ENCODE assay signal across 8 cellular contexts in genomic region chr17:78154903-78155811, GRCh38. TPM values are rescaled to one million over a fixed set of nuclear protein-coding genes. Genes with fewer than 3 reads are reported as not detected.
DNase-seq lines count a peak whose midpoint lies in the region; ATAC-seq and TF ChIP-seq lines count a peak whose summit lies in the region.

No MANE protein-coding gene starts in this region.

- H2AK5ac ChIP-seq in neuronal stem cell (ENCODE audit: low read depth, low read length) = no peak overlapping the region

- H4K91ac ChIP-seq in neuronal stem cell (ENCODE audit: low read depth, low read length, poor library complexity) = no peak overlapping the region

- no peak overlapping the region for H2BK15ac ChIP-seq in neuronal stem cell (ENCODE audit: low read length)

- H2BK5ac ChIP-seq in neuronal stem cell (ENCODE audit: low read length) = no peak overlapping the region

- no peak overlapping the region for H3K14ac ChIP-seq in neuronal stem cell (ENCODE audit: low read length)

- no peak overlapping the region for H2BK12ac ChIP-seq in neuronal stem cell (ENCODE audit: low read length)

- H3K4ac ChIP-seq in neuronal stem cell (ENCODE audit: low read length) = no peak overlapping the region

- H3K27me3 ChIP-seq in stomach = no peaks in the 10 kb centered on the region
- H3K27me3 ChIP-seq in neuronal stem cell (ENCODE audit: control insufficient read depth in 3 of 3, insufficient read depth in 3 of 3, low read depth in 1 of 3, low read length in 3 of 3) = no peaks in the 10 kb centered on the region

- TF ChIP-seq EP300 in stomach (IDR thresholded peaks at IDR 0.05) = no peak

- no peaks in the 10 kb centered on the region for H3K79me1 ChIP-seq in neuronal stem cell (ENCODE audit: low read depth, low read length)

- no peak overlapping the region for H3K23ac ChIP-seq in neuronal stem cell (ENCODE audit: low read depth, low read length, poor library complexity)

- peaks cover 0 to 21% (median 9%) of the 10 kb centered on the region in 4 donors for H3K4me1 ChIP-seq in stomach
- H3K4me1 ChIP-seq in neuronal stem cell (ENCODE audit: control insufficient read depth in 2 of 2, insufficient read depth in 1 of 2, low read depth in 1 of 2, low read length in 2 of 2) = peaks cover 5 to 7% of the 10 kb centered on the region in 2 donors

- H3K27ac ChIP-seq in stomach (no peak overlapping the region), neuronal stem cell (replicated peaks; ENCODE audit: low read length) (no peak overlapping the region)

- no peaks in the 10 kb centered on the region for H3K9me3 ChIP-seq in stomach
- H3K9me3 ChIP-seq in neuronal stem cell (replicated peaks in 1 of 2; ENCODE audit: control insufficient read depth in 2 of 2, insufficient read depth in 1 of 2, low read depth in 1 of 2, low read length in 2 of 2) = no peaks in the 10 kb centered on the region

- H3K4me3 ChIP-seq in stomach (no peak overlapping the region), neuronal stem cell (ENCODE audit: low read length in 2 of 2) (no peak overlapping the region)

- WGBS in stomach, 5 donors = 80 to 90% (median 84%) methylated on average over 11 of the region's 11 CpGs
- no CpG with 5 or more reads among the region's 11 CpGs for WGBS in neuronal stem cell (ENCODE audit: extremely low coverage in 2 of 2, insufficient read length in 2 of 2, insufficient replicate concordance in 1 of 2), 2 donors

- ATAC-seq in GM18520 (IDR thresholded peaks at IDR 0.05; ENCODE audit: unreplicated experiment) (peak; percentile 54), HG02571 (IDR thresholded peaks at IDR 0.05; ENCODE audit: unreplicated experiment) (peak; percentile 53)

- TF ChIP-seq CTCF in stomach (IDR thresholded peaks at IDR 0.05) = no peak

- intact Hi-C loops in stomach (cut with DNase I; ENCODE audit: low total_unique reads) = no loop called here

- no peak overlapping the region for H2AFZ ChIP-seq in neuronal stem cell (ENCODE audit: low read length)

- peak; percentile 58 for DNase-seq in NOMO-1 treated with dmso at 0.1 percent for 144 hours (lab: John Stamatoyannopoulos, UW; ENCODE audit: unreplicated experiment)
- DNase-seq in mucosa of gallbladder (ENCODE audit: low spot score) = peak; percentile 11
- DNase-seq in NCI-H2171 treated with DMSO at 0.1 percent for 48 hours (lab: John Stamatoyannopoulos, UW) = no peak
- no peak for DNase-seq in UCSD-AML1 (lab: John Stamatoyannopoulos, UW; ENCODE audit: unreplicated experiment)
- no peak for DNase-seq in stomach
- no peak for DNase-seq in neuronal stem cell (ENCODE audit: low spot score)

- H3K36me3 ChIP-seq in stomach (no peaks in the 10 kb centered on the region), neuronal stem cell (replicated peaks in 1 of 2; ENCODE audit: control insufficient read depth in 2 of 2, insufficient read depth in 2 of 2, low read length in 2 of 2) (no peaks in the 10 kb centered on the region)

- no peak overlapping the region for H3K4me2 ChIP-seq in neuronal stem cell (ENCODE audit: insufficient read depth, low read length, poor library complexity, severe bottlenecking)

- H4K8ac ChIP-seq in neuronal stem cell (ENCODE audit: low read depth, low read length) = no peak overlapping the region

- H3K9ac ChIP-seq in neuronal stem cell (ENCODE audit: low read depth, low read length, poor library complexity) = no peak overlapping the region

- no peak overlapping the region for H3K18ac ChIP-seq in neuronal stem cell (ENCODE audit: low read length)

- TF ChIP-seq POLR2A in stomach (IDR thresholded peaks at IDR 0.05) = no peak

- H2BK120ac ChIP-seq in neuronal stem cell (ENCODE audit: low read depth, low read length) = no peak overlapping the region

RNA-seq across cellular contexts. Expression of gene C17orf99, which starts 9.0 kb away (rescaled TPM):
- total RNA-seq in mucosa of gallbladder (not detected), stomach (not detected)
- polyA plus RNA-seq in stomach = under 1 TPM in 1 of 3 donors, not detected in 2; 0.08 TPM
- not detected for polyA plus RNA-seq in neuronal stem cell (2013, experiment 1 of 2)
- not detected for polyA plus RNA-seq in neuronal stem cell (2013, experiment 2 of 2)

RNA-seq across cellular contexts. Expression of gene SYNGR2, which starts 13.2 kb away (rescaled TPM):
- 142 TPM for total RNA-seq in mucosa of gallbladder
- 100 to 1,000 TPM in 1 of 5 donors, 10 to 100 TPM in 4; 28.6 to 219 (median 44.9) TPM for total RNA-seq in stomach
- 100 to 1,000 TPM in 1 of 3 donors, 10 to 100 TPM in 2; 36.0 to 151 (median 71.7) TPM for polyA plus RNA-seq in stomach
- 16.6 TPM for polyA plus RNA-seq in neuronal stem cell (2013, experiment 1 of 2)
- 16.6 TPM for polyA plus RNA-seq in neuronal stem cell (2013, experiment 2 of 2)

RNA-seq across cellular contexts. Expression of gene TMC8, which starts 24.6 kb away (rescaled TPM):
- total RNA-seq in mucosa of gallbladder (16.2 TPM), stomach (10 to 100 TPM in 2 of 5 donors, 1 to 10 TPM in 3; 4.1 to 19.8 (median 7.8) TPM)
- 1 to 10 TPM; 1.6 to 3.3 (median 2.4) TPM for polyA plus RNA-seq in stomach
- 0.08 TPM for polyA plus RNA-seq in neuronal stem cell (2013, experiment 1 of 2)
- 0.08 TPM for polyA plus RNA-seq in neuronal stem cell (2013, experiment 2 of 2)

RNA-seq across cellular contexts. Expression of gene TMC6, which starts 26.6 kb away (rescaled TPM):
- total RNA-seq in mucosa of gallbladder = 43.9 TPM
- total RNA-seq in stomach = 100 to 1,000 TPM in 1 of 5 donors, 10 to 100 TPM in 4; 29.9 to 223 (median 46.1) TPM
- 10 to 100 TPM in 2 of 3 donors, 1 to 10 TPM in 1; 9.2 to 43.5 (median 17.9) TPM for polyA plus RNA-seq in stomach
- polyA plus RNA-seq in neuronal stem cell (2013, experiment 1 of 2) = 18.0 TPM
- polyA plus RNA-seq in neuronal stem cell (2013, experiment 2 of 2) = 18.2 TPM

RNA-seq across cellular contexts. Expression of gene TK1, which starts 31.7 kb away (rescaled TPM):
- 4.6 TPM for total RNA-seq in mucosa of gallbladder
- total RNA-seq in stomach = 10 to 100 TPM in 4 of 5 donors, 1 to 10 TPM in 1; 4.5 to 35.6 (median 17.8) TPM
- 10 to 100 TPM in 2 of 3 donors, 1 to 10 TPM in 1; 8.7 to 38.1 (median 17.7) TPM for polyA plus RNA-seq in stomach
- 38.3 TPM for polyA plus RNA-seq in neuronal stem cell (2013, experiment 1 of 2)
- 37.7 TPM for polyA plus RNA-seq in neuronal stem cell (2013, experiment 2 of 2)

Comparison
In these comparisons a context has a peak if more than half of its experiments do, and no peak if none do; other contexts are left out.
1. DNase-seq: peak in NOMO-1 treated with dmso at 0.1 percent for 144 hours (single experiment) and mucosa of gallbladder (single experiment); none in NCI-H2171 treated with DMSO at 0.1 percent for 48 hours (single experiment), UCSD-AML1 (single experiment), stomach (single experiment) and neuronal stem cell (single experiment).